8 cellular contexts compared by ENCODE assay signal in the genomic region with DNA sequence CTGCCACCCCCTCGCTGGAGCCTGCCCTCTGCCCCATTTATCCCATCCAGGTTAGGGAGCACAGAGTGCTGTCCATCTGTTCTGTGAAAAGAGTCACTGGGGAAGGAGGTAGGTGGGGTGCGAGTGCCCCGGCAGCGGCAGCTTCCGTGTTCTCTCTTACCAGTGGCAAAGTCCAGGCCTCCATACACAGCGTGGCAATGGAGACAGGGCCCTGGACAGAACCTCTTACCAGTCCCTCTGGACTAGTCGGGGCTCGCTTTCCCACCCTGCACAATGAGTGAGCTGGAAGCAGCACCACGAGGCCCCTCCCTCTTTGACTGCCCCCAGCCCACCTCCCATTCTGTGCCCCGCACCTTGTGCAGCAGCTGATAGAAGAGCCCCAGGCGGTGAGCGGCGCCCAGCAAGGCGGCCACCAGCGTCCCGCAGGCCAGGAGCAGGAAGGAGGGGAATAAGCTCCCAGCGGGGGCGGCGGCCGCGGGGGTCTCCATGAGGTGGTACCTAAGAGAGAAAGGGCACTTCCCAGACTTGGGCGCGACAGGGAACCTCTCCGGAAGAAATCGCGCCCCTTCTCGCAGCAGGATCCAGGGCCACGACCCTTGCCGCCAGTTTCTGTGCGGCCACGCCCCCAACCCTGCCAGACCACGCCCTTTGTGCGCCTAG. TPM values are rescaled to one million over a fixed set of nuclear protein-coding genes. Genes with fewer than 3 reads are reported as not detected.
DNase-seq lines count a peak whose midpoint lies in the region; ATAC-seq, FAIRE-seq and TF ChIP-seq lines count a peak whose summit lies in the region.

No MANE protein-coding gene starts in this region.

- FAIRE-seq in small intestine (lab: Jason Lieb, UNC), result no peak

- H3K27me3 ChIP-seq in adipocyte (replicated peaks; ENCODE audit: control insufficient read depth, insufficient read depth, low read length) (no peaks in the 10 kb centered on the region), iPS-18a (ENCODE audit: control insufficient read depth, insufficient read depth, low read length) (no peaks in the 10 kb centered on the region), small intestine (ENCODE audit: control insufficient read depth in 2 of 2, insufficient read depth in 2 of 2, low read length in 2 of 2) (no peaks in the 10 kb centered on the region)

- H3K36me3 ChIP-seq in adipocyte (ENCODE audit: control insufficient read depth, insufficient read depth, low read length, severe bottlenecking), result peaks cover 27% of the 10 kb centered on the region
- peaks cover 9% of the 10 kb centered on the region for H3K36me3 ChIP-seq in iPS-18a (ENCODE audit: control insufficient read depth, low read depth, low read length)
- peaks cover 2 to 25% of the 10 kb centered on the region in 2 donors for H3K36me3 ChIP-seq in small intestine (ENCODE audit: control insufficient read depth in 2 of 2, insufficient read depth in 2 of 2, low read length in 2 of 2)

- H3K27ac ChIP-seq in iPS-18a (ENCODE audit: low read length) (peak overlapping the region; percentile 73), small intestine (ENCODE audit: low read depth in 1 of 2, low read length in 1 of 2) (peak overlapping the region; percentile 86 to 94)

- H3K4me3 ChIP-seq in GM12864 (ENCODE audit: low read depth, low read length), result peak overlapping the region; percentile 84
- H3K4me3 ChIP-seq in adipocyte (ENCODE audit: low read length), result peak overlapping the region; percentile 95
- H3K4me3 ChIP-seq in iPS-18a (ENCODE audit: low read length), result peak overlapping the region; percentile 83
- peak overlapping the region; percentile 58 to 80 for H3K4me3 ChIP-seq in small intestine (ENCODE audit: low read depth in 1 of 2, low read length in 2 of 2)

- H3K9ac ChIP-seq in adipocyte (ENCODE audit: low read length) (peak overlapping the region; percentile 96), iPS-18a (ENCODE audit: low read length) (peak overlapping the region; percentile 71)

- 0 to 3% (median 0%) methylated on average over 30 to 33 of the region's 33 CpGs for WGBS in small intestine, 3 donors

- no peak for DNase-seq in GM12864 (ENCODE audit: low read depth)
- DNase-seq in adipocyte (ENCODE audit: low read depth), result peak; percentile 36
- peak; percentile 80 for DNase-seq in small intestine
- DNase-seq in glomerular visceral epithelial cell (ENCODE audit: extremely low spot score), result no peak
- DNase-seq in COR-L47 (lab: John Stamatoyannopoulos, UW), result no peak
- no peak for DNase-seq in NCI-H2081 treated with DMSO at 0.1 percent for 48 hours (lab: John Stamatoyannopoulos, UW)

- ATAC-seq in HG03520 (IDR thresholded peaks at IDR 0.05; ENCODE audit: unreplicated experiment), result peak; percentile 1

- no peaks in the 10 kb centered on the region for H3K9me3 ChIP-seq in adipocyte (ENCODE audit: control insufficient read depth, low read length)
- no peaks in the 10 kb centered on the region for H3K9me3 ChIP-seq in iPS-18a (ENCODE audit: control insufficient read depth, low read depth, low read length)
- no peaks in the 10 kb centered on the region for H3K9me3 ChIP-seq in small intestine (ENCODE audit: control insufficient read depth, low read depth)

- TF ChIP-seq CTCF in GM12864 (IDR thresholded peaks at IDR 0.05; ENCODE audit: low read depth, low read length, missing control alignments), result no peak

- peaks cover 26% of the 10 kb centered on the region for H3K4me1 ChIP-seq in adipocyte (ENCODE audit: control insufficient read depth, insufficient read depth, low read length)
- H3K4me1 ChIP-seq in iPS-18a (ENCODE audit: control insufficient read depth, low read depth, low read length), result no peaks in the 10 kb centered on the region
- H3K4me1 ChIP-seq in small intestine (ENCODE audit: control insufficient read depth in 2 of 2, insufficient read depth in 1 of 2, low read depth in 1 of 2, low read length in 1 of 2), result no peaks in the 10 kb centered on the region

RNA-seq across cellular contexts. Expression of a gene that starts 17.5 kb away (rescaled TPM):
- 1 to 10 TPM in 2 of 3 donors, under 1 TPM in 1; 0.45 to 5.4 (median 1.9) TPM for polyA plus RNA-seq in small intestine

RNA-seq across cellular contexts. Expression of a gene that starts 42.7 kb away (rescaled TPM):
- polyA plus RNA-seq in small intestine, result not detected

Comparison
In these comparisons a context has a peak if more than half of its experiments do, and no peak if none do; other contexts are left out.
1. DNase-seq: peak in adipocyte (single experiment) and small intestine (single experiment); none in GM12864 (single experiment), glomerular visceral epithelial cell (single experiment), COR-L47 (single experiment) and NCI-H2081 treated with DMSO at 0.1 percent for 48 hours (single experiment).
2. Peak in every context shown above with its lines, with median percentiles within 50 percentile points of each other: H3K4me3 ChIP-seq.